25 cellular contexts compared by ENCODE assay signal in genomic region chr3:126758882-126759281, GRCh38.
"Had no signal": no experiment of that assay in that cellular context is flagged by ENCODE, and none has a peak within 500 bp of the region (broad histone marks: within the 10 kb centered on the region; RNA-seq: fewer than 3 reads in every experiment).

No MANE protein-coding gene starts in this region.

- H3K4me3 Mint-ChIP-seq: activated CD4-positive, alpha-beta memory T cell treated with anti-CD3 and anti-CD28 coated beads for 36 hours; activated CD4-positive, alpha-beta T cell treated with anti-CD3 and anti-CD28 coated beads, Interleukin-2, amount 10 ng/mL, durations not matched to agents 7 days and 5 days; activated naive CD8-positive, alpha-beta T cell treated with anti-CD3 and anti-CD28 coated beads, Interleukin-2, amount 10 ng/mL, durations not matched to agents 7 days and 5 days; brain; T-helper 1 cell treated with Interleukin-12 subunit alpha and Interleukin-12 subunit beta and Interleukin-4 antibody, amounts not matched to agents 30 μg/mL and 1 μg/mL, for 36 hours had no signal

- H3K27me3 Mint-ChIP-seq: activated CD4-positive, alpha-beta memory T cell treated with anti-CD3 and anti-CD28 coated beads for 36 hours; activated CD4-positive, alpha-beta T cell treated with anti-CD3 and anti-CD28 coated beads, Interleukin-2, amount 10 ng/mL, durations not matched to agents 7 days and 5 days; activated naive CD8-positive, alpha-beta T cell treated with anti-CD3 and anti-CD28 coated beads, Interleukin-2, amount 10 ng/mL, durations not matched to agents 7 days and 5 days; brain had no signal

- H3K27ac ChIP-seq: cardiac muscle cell, Peyer's patch, SJSA1 had no signal

- H3K9me3 Mint-ChIP-seq: activated CD4-positive, alpha-beta memory T cell treated with anti-CD3 and anti-CD28 coated beads for 36 hours; activated CD4-positive, alpha-beta T cell treated with anti-CD3 and anti-CD28 coated beads, Interleukin-2, amount 10 ng/mL, durations not matched to agents 7 days and 5 days; brain; T-helper 1 cell treated with Interleukin-12 subunit alpha and Interleukin-12 subunit beta and Interleukin-4 antibody, amounts not matched to agents 30 μg/mL and 1 μg/mL, for 36 hours had no signal

- ATAC-seq: K562, SK-N-SH treated with all-trans-retinoic acid at 6 μM for 48 hours had no signal

- DNase-seq: activated CD4-positive, alpha-beta memory T cell treated with anti-CD3 and anti-CD28 coated beads for 36 hours; activated CD4-positive, alpha-beta T cell treated with anti-CD3 and anti-CD28 coated beads, Interleukin-2, amount 10 ng/mL, durations not matched to agents 7 days and 5 days; activated CD4-positive, CD25-positive, alpha-beta regulatory T cell; activated CD8-positive, alpha-beta memory T cell treated with anti-CD3 and anti-CD28 coated beads, Interleukin-2, amount 50 U/mL, for 4 hours; activated naive CD4-positive, alpha-beta T cell treated with anti-CD3 and anti-CD28 coated beads, Interleukin-2, amount 50 U/mL, for 16 hours; activated naive CD8-positive, alpha-beta T cell treated with anti-CD3 and anti-CD28 coated beads, Interleukin-2, amount 10 ng/mL, durations not matched to agents 7 days and 5 days; aorta; Karpas-422; MM.1S; NCI-H1105; NCI-H1436; NCI-H1694 treated with DMSO at 0.1 percent for 48 hours; NCI-H2029 treated with DMSO at 0.1 percent for 48 hours; NCI-H510A treated with DMSO at 0.1 percent for 48 hours; NCI-H69; NK-92 treated with Interleukin-12 subunit alpha and Interleukin-12 subunit beta, amount 100 ng/mL, for 24 hours; Peyer's patch; SHP77; SW 1271 had no signal

- H3K4me1 Mint-ChIP-seq: activated CD4-positive, alpha-beta T cell treated with anti-CD3 and anti-CD28 coated beads, Interleukin-2, amount 10 ng/mL, durations not matched to agents 7 days and 5 days; activated naive CD8-positive, alpha-beta T cell treated with anti-CD3 and anti-CD28 coated beads, Interleukin-2, amount 10 ng/mL, durations not matched to agents 7 days and 5 days had no signal

- H3K36me3 Mint-ChIP-seq: activated naive CD8-positive, alpha-beta T cell treated with anti-CD3 and anti-CD28 coated beads, Interleukin-2, amount 10 ng/mL, durations not matched to agents 7 days and 5 days had no signal

- H3K27ac Mint-ChIP-seq: activated CD4-positive, alpha-beta memory T cell treated with anti-CD3 and anti-CD28 coated beads for 36 hours; activated CD4-positive, alpha-beta T cell treated with anti-CD3 and anti-CD28 coated beads, Interleukin-2, amount 10 ng/mL, durations not matched to agents 7 days and 5 days; activated naive CD8-positive, alpha-beta T cell treated with anti-CD3 and anti-CD28 coated beads, Interleukin-2, amount 10 ng/mL, durations not matched to agents 7 days and 5 days; T-helper 1 cell treated with Interleukin-12 subunit alpha and Interleukin-12 subunit beta and Interleukin-4 antibody, amounts not matched to agents 30 μg/mL and 1 μg/mL, for 36 hours had no signal
